In genomic region chr13:73370066-73370465, GRCh38 we compare ENCODE assay signal across 24 cellular contexts.
DNase-seq lines count a peak whose midpoint lies in the region; ATAC-seq and TF ChIP-seq lines count a peak whose summit lies in the region.
"Had no signal": no experiment of that assay in that cellular context is flagged by ENCODE, and none has a peak within 500 bp of the region (broad histone marks: within the 10 kb centered on the region; RNA-seq: fewer than 3 reads in every experiment).

No MANE protein-coding gene starts in this region.

- H3K36me3 ChIP-seq in colonic mucosa = no peaks in the 10 kb centered on the region
- H3K36me3 ChIP-seq in left ventricle myocardium inferior = no peaks in the 10 kb centered on the region
- H3K36me3 ChIP-seq: BE2C had no signal

- H3K27ac ChIP-seq in colonic mucosa = peak overlapping the region; percentile 40
- peak overlapping the region; percentile 92 for H3K27ac ChIP-seq in foreskin keratinocyte
- H3K27ac ChIP-seq in left ventricle myocardium inferior (replicated peaks) = no peak overlapping the region
- H3K27ac ChIP-seq: HL-60 had no signal

- intact Hi-C loops in colonic mucosa (cut with DNase I) (no loop called here), left ventricle myocardium inferior (cut with micrococcal nuclease) (no loop called here)

- H3K27me3 ChIP-seq in colonic mucosa = no peaks in the 10 kb centered on the region
- no peaks in the 10 kb centered on the region for H3K27me3 ChIP-seq in foreskin keratinocyte
- no peaks in the 10 kb centered on the region for H3K27me3 ChIP-seq in left ventricle myocardium inferior (ENCODE audit: low read depth)

- H3K9me3 ChIP-seq in colonic mucosa = no peaks in the 10 kb centered on the region
- H3K9me3 ChIP-seq in left ventricle myocardium inferior (replicated peaks) = no peaks in the 10 kb centered on the region
- H3K9me3 ChIP-seq: BE2C had no signal

- no peak overlapping the region for H3K9ac ChIP-seq in colonic mucosa (ENCODE audit: low read depth in 2 of 2, low read length in 2 of 2)

- TF ChIP-seq CTCF in colonic mucosa (IDR thresholded peaks at IDR 0.05) (no peak), foreskin keratinocyte (conservative IDR thresholded peaks at IDR 0.05) (no peak), retinal pigment epithelial cell (conservative IDR thresholded peaks at IDR 0.05; ENCODE audit: low read depth, low read length) (no peak), left ventricle myocardium inferior (IDR thresholded peaks at IDR 0.05; ENCODE audit: borderline replicate concordance) (no peak)

- DNase-seq in HEK293T (ENCODE audit: extremely low spot score) (no peak), colonic mucosa (no peak), foreskin keratinocyte (no peak), retinal pigment epithelial cell (ENCODE audit: low read depth) (peak; percentile 81), left ventricle myocardium inferior (no peak), Kasumi-1 (lab: John Stamatoyannopoulos, UW) (no peak), NCI-H1694 treated with DMSO at 0.1 percent for 48 hours (lab: John Stamatoyannopoulos, UW) (no peak)
- DNase-seq: 8988T; ACHN; BE2C; Calu3; DMS153; DND-41; HCEC 1CT; NCI-H1092 treated with DMSO at 0.1 percent for 48 hours; NCI-H146; NCI-H2029; NCI-H446 treated with DMSO at 0.1 percent for 48 hours; NCI-H526; NCI-H82; NK-92 treated with Interleukin-12 subunit alpha and Interleukin-12 subunit beta, amount 100 ng/mL, for 24 hours; RPMI8226; SHP77 had no signal

- CTCF ChIA-PET in HEK293T (lab: Yijun Ruan, JAX) = no interaction called here

- POLR2A ChIA-PET in HEK293T (lab: Yijun Ruan, JAX) = no interaction called here

- peaks cover 4% of the 10 kb centered on the region for H3K4me1 ChIP-seq in colonic mucosa
- peaks cover 36% of the 10 kb centered on the region for H3K4me1 ChIP-seq in foreskin keratinocyte
- no peaks in the 10 kb centered on the region for H3K4me1 ChIP-seq in left ventricle myocardium inferior
- H3K4me1 ChIP-seq: BE2C had no signal

- ATAC-seq in foreskin keratinocyte = no peak

- H3K4me3 ChIP-seq in colonic mucosa = no peak overlapping the region
- H3K4me3 ChIP-seq in retinal pigment epithelial cell (ENCODE audit: low read length) = no peak overlapping the region
- no peak overlapping the region for H3K4me3 ChIP-seq in left ventricle myocardium inferior

TF ChIP-seq in HEK293T, 16 proteins besides CTCF, POLR2A, EP300 and RAD21:
- TF ChIP-seq PKNOX1 (IDR thresholded peaks at IDR 0.05) (peak; percentile 44), ARNT (IDR thresholded peaks at IDR 0.05) (no peak)
